In genomic region chr1:39691383-39692151, GRCh38 we compare ENCODE assay signal across 8 cellular contexts. TPM values are rescaled to one million over a fixed set of nuclear protein-coding genes. Genes with fewer than 3 reads are reported as not detected.
A peak's percentile ranks its signal among the peaks of the same experiment; 100 is the strongest.
DNase-seq lines count a peak whose midpoint lies in the region; ATAC-seq and TF ChIP-seq lines count a peak whose summit lies in the region.

Gene HPCAL4 (minus strand): TSS chr1:39691433. CDS start chr1:39684603, 6,830 bp downstream.

- H3K9me3 ChIP-seq in HEK293 (ENCODE audit: control insufficient read depth, insufficient read depth, low read depth, low read length) (no peaks in the 10 kb centered on the region), adrenal gland (replicated peaks in 1 of 3) (no peaks in the 10 kb centered on the region), transverse colon (no peaks in the 10 kb centered on the region)

- H3K4me3 ChIP-seq in HEK293 (ENCODE audit: low read depth, low read length) (peak within 1 kb of the TSS; percentile 25), adrenal gland (peak within 1 kb of the TSS in 1 of 4 donors; percentile 44), transverse colon (peak within 1 kb of the TSS in 3 of 4 donors; percentile 13 to 46 (median 29))

- H3K27me3 ChIP-seq in adrenal gland (peaks cover 35% of the 10 kb centered on the region), transverse colon (peaks cover 93% of the 10 kb centered on the region)

- no peak within 1 kb of the TSS for H3K27ac ChIP-seq in HEK293 (ENCODE audit: extremely low read depth, low read depth, low read length)
- no peak within 1 kb of the TSS for H3K27ac ChIP-seq in adrenal gland
- H3K27ac ChIP-seq in transverse colon: no peak within 1 kb of the TSS

- H3K36me3 Mint-ChIP-seq in T-cell: peaks cover 6% of the 10 kb centered on the region

- peak within 1 kb of the TSS; percentile 85 to 91 (median 86) for H3K4me3 Mint-ChIP-seq in T-cell

- POLR2A ChIA-PET in HEK293 (lab: Yijun Ruan, JAX) (interaction anchor here (0.6 to 1.6 kb wide), 5 partner anchors 8 to 47 kb away, joined by 3 to 12 read pairs (median 3); partner anchors contain the start of gene PPIE), T-cell (lab: Charles Lee) (interaction anchor here (0.6 to 1.0 kb wide), 9 partner anchors 10 to 1018 kb away, joined by 3 to 8 read pairs (median 4); partner anchors contain the start of gene PPIE (in 2 of the 2))

- peaks cover 40 to 52% (median 44%) of the 10 kb centered on the region in 3 donors for H3K4me1 Mint-ChIP-seq in T-cell

- H3K4me1 ChIP-seq in HEK293 (ENCODE audit: control insufficient read depth, insufficient read depth, low read length): no peaks in the 10 kb centered on the region
- H3K4me1 ChIP-seq in adrenal gland (replicated peaks in 1 of 2): peaks cover 10 to 19% of the 10 kb centered on the region in 2 donors
- peaks cover 0 to 19% (median 18%) of the 10 kb centered on the region in 4 donors for H3K4me1 ChIP-seq in transverse colon

- ATAC-seq in T-cell (replicated peaks in 1 of 4) (peak; percentile 90 to 94 (median 92)), left cardiac atrium (peak; percentile 98)

- intact Hi-C loops in adrenal gland (cut with DNase I) (no loop called here), left cardiac atrium (cut with DNase I) (no loop called here), posterior vena cava (cut with DNase I) (no loop called here), transverse colon (cut with DNase I; ENCODE audit: low total_unique reads) (no loop called here)

- 3 to 7% (median 4%) methylated on average over 13 to 47 of the region's 47 CpGs for WGBS in adrenal gland, 4 donors
- 10% methylated on average over 42 of the region's 47 CpGs; no CpG with 5 or more reads in 1 of the 2 donors for WGBS in transverse colon (ENCODE audit: low coverage in 1 of 2), 2 donors

- H3K27ac Mint-ChIP-seq in T-cell: peak within 1 kb of the TSS; percentile 75 to 90

- CTCF ChIA-PET in HEK293 (lab: Yijun Ruan, JAX) (interaction anchor here (0.7 to 1.4 kb wide), 5 partner anchors 10 to 85 kb away, joined by 3 to 11 read pairs (median 3); no protein-coding TSS in a partner anchor), T-cell (lab: Charles Lee) (interaction anchor here (0.6 to 1.3 kb wide), 7 partner anchors 12 to 110 kb away, joined by 3 to 5 read pairs (median 4); no protein-coding TSS in a partner anchor)

- TF ChIP-seq POLR2A in adrenal gland (IDR thresholded peaks at IDR 0.05) (peak in 1 of 2 donors; percentile 43), transverse colon (IDR thresholded peaks at IDR 0.05) (no peak)

- peak; percentile 93 for DNase-seq in DMS79 (lab: John Stamatoyannopoulos, UW)
- peak; percentile 100 for DNase-seq in NCI-H1092 treated with DMSO at 0.1 percent for 48 hours (lab: John Stamatoyannopoulos, UW)
- DNase-seq in T-cell: peak; percentile 76 to 93 (median 85)
- DNase-seq in adrenal gland: peak; percentile 92 to 97 (median 94)
- DNase-seq in left cardiac atrium: peak; percentile 93
- peak; percentile 94 for DNase-seq in posterior vena cava (ENCODE audit: low spot score)
- DNase-seq in transverse colon: peak; percentile 92

- in situ Hi-C loops in transverse colon (cut with MboI; ENCODE audit: low pct_ligation_motif_present in 1 of 4, low pct_unique_long_range_greater_than_20kb in 1 of 4, low sequenced_read_pairs in 3 of 4): no loop called here

- no peak for TF ChIP-seq CTCF in HEK293 (tag by site-specific recombination; IDR thresholded peaks at IDR 0.05)
- TF ChIP-seq CTCF in adrenal gland (IDR thresholded peaks at IDR 0.05): no peak
- no peak for TF ChIP-seq CTCF in transverse colon (IDR thresholded peaks at IDR 0.05)

- H3K36me3 ChIP-seq in HEK293 (ENCODE audit: control insufficient read depth in 2 of 2, insufficient read depth in 1 of 2, low read length in 2 of 2): no peaks in the 10 kb centered on the region
- no peaks in the 10 kb centered on the region for H3K36me3 ChIP-seq in adrenal gland (replicated peaks in 1 of 2)
- no peaks in the 10 kb centered on the region for H3K36me3 ChIP-seq in transverse colon

- no peaks in the 10 kb centered on the region for H3K9me3 Mint-ChIP-seq in T-cell

- peaks cover under 1 to 5% of the 10 kb centered on the region in 2 donors for H3K27me3 Mint-ChIP-seq in T-cell

- no peak for TF ChIP-seq EP300 in transverse colon (IDR thresholded peaks at IDR 0.05; ENCODE audit: low read depth)

TF ChIP-seq in HEK293, 187 proteins besides CTCF, POLR2A, EP300 and RAD21 (continues in another document):
- TF ChIP-seq HOXD13 (CRISPR knock-in tag; IDR thresholded peaks at IDR 0.05; ENCODE audit: borderline replicate concordance): no peak
- no peak for TF ChIP-seq ZNF600 (tag by site-specific recombination; IDR thresholded peaks at IDR 0.05)
- no peak for TF ChIP-seq ZSCAN23 (tag by site-specific recombination; IDR thresholded peaks at IDR 0.05)
- no peak for TF ChIP-seq ZNF623 (tag by site-specific recombination; IDR thresholded peaks at IDR 0.05)
- no peak for TF ChIP-seq ZNF501 (tag by site-specific recombination; IDR thresholded peaks at IDR 0.05)
- no peak for TF ChIP-seq KLF8 (tag by site-specific recombination; IDR thresholded peaks at IDR 0.05)
- 0 out of 2 replicates have a peak, but pooled peaks have one; percentile 38 for TF ChIP-seq ZNF692 (tag by site-specific recombination; IDR thresholded peaks at IDR 0.05)
- peak; percentile 42; the same call in 1 of the 2 replicates for TF ChIP-seq KLF1 (tag by site-specific recombination; IDR thresholded peaks at IDR 0.05)
- no peak for TF ChIP-seq ZNF280D (tag by site-specific recombination; IDR thresholded peaks at IDR 0.05)
- TF ChIP-seq SP2 (tag by site-specific recombination; IDR thresholded peaks at IDR 0.05): peak; percentile 73
- peak; percentile 48; the same call in 1 of the 2 replicates for TF ChIP-seq ZBTB8A (tag by site-specific recombination; IDR thresholded peaks at IDR 0.05)
- TF ChIP-seq ZBTB17 (tag by site-specific recombination; IDR thresholded peaks at IDR 0.05): no peak; the same call in 1 of the 2 replicates
- TF ChIP-seq ZNF394 (tag by site-specific recombination; IDR thresholded peaks at IDR 0.05; ENCODE audit: borderline replicate concordance): peak; percentile 13; the same call in 1 of the 2 replicates
- no peak for TF ChIP-seq SETDB1 (IDR thresholded peaks at IDR 0.05; ENCODE audit: insufficient read length, low read length)
- no peak for TF ChIP-seq ZNF423 (tag by site-specific recombination; IDR thresholded peaks at IDR 0.05)
- TF ChIP-seq ZNF274 (IDR thresholded peaks at IDR 0.05; ENCODE audit: low read length): no peak
- TF ChIP-seq ZNF274 (tag by site-specific recombination; IDR thresholded peaks at IDR 0.05; ENCODE audit: borderline replicate concordance): no peak
- TF ChIP-seq ZNF132 (tag by site-specific recombination; IDR thresholded peaks at IDR 0.05; ENCODE audit: borderline replicate concordance): no peak
- no peak for TF ChIP-seq RBAK (tag by site-specific recombination; IDR thresholded peaks at IDR 0.05)
- TF ChIP-seq OSR2 (tag by site-specific recombination; IDR thresholded peaks at IDR 0.05): no peak

RNA-seq across cellular contexts. Expression of gene HPCAL4, which starts in this region (rescaled TPM):
- 10 to 100 TPM; 10.3 to 38.5 (median 28.5) TPM for total RNA-seq in T-cell
- 1 to 10 TPM in 3 of 8 donors, under 1 TPM in 1, not detected in 4; 0.42 to 6.4 (median 3.4) TPM for total RNA-seq in adrenal gland
- polyA plus RNA-seq in adrenal gland: 1 to 10 TPM; 1.1 to 9.9 (median 3.9) TPM
- total RNA-seq in left cardiac atrium: 1 to 10 TPM in 1 of 2 donors, under 1 TPM in 1; 0.58 to 2.6 TPM
- under 1 TPM in 1 of 2 donors, not detected in 1; 0.09 TPM for total RNA-seq in posterior vena cava
- total RNA-seq in transverse colon: under 1 TPM in 2 of 4 donors, not detected in 2; 0.14 to 0.16 TPM

Comparison
In these comparisons a context has a peak if more than half of its experiments do, and no peak if none do; other contexts are left out.
1. Peak in DNase-seq in posterior vena cava; RNA of the gene not detected or under 1 TPM.
2. Peak in DNase-seq and H3K4me3 ChIP-seq in transverse colon; RNA of the gene not detected or under 1 TPM.